In the genomic region with DNA sequence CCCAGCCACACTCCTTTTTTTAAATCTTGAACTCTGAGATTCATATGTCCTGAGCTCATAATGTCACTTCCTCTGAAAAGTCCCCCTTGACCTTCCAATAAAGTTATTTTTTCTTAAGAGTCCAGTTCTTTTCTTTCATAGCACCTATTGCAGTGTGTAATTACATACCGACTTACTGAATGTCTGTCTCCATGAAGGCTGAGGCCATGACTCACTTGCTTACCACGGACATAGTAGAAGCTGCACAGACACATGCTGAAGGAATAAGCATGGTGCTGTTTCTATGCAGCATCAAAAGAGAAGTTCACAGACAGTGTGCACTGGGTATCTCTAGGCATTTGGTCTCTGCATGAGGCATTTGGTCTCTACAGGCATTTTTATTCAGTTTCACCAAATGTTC, we compare ENCODE assay signal across 13 cellular contexts.
A peak's percentile ranks its signal among the peaks of the same experiment; 100 is the strongest.
DNase-seq lines count a peak whose midpoint lies in the region; ATAC-seq and TF ChIP-seq lines count a peak whose summit lies in the region.
"Had no signal": no experiment of that assay in that cellular context is flagged by ENCODE, and none has a peak within 500 bp of the region (broad histone marks: within the 10 kb centered on the region; RNA-seq: fewer than 3 reads in every experiment).

No MANE protein-coding gene starts in this region.

- H3K4me3 Mint-ChIP-seq in activated T-cell treated with anti-CD3 and anti-CD28 coated beads, Interleukin-2, amount 50 U/mL, for 72 hours = no peak overlapping the region
- H3K4me3 Mint-ChIP-seq: neural crest cell; T-helper 1 cell treated with Interleukin-12 subunit alpha and Interleukin-12 subunit beta and Interleukin-4 antibody, amounts not matched to agents 30 μg/mL and 1 μg/mL, for 36 hours had no signal

- no peaks in the 10 kb centered on the region for H3K9me3 Mint-ChIP-seq in activated T-cell treated with anti-CD3 and anti-CD28 coated beads, Interleukin-2, amount 50 U/mL, for 72 hours
- H3K9me3 Mint-ChIP-seq: neural crest cell; T-helper 1 cell treated with Interleukin-12 subunit alpha and Interleukin-12 subunit beta and Interleukin-4 antibody, amounts not matched to agents 30 μg/mL and 1 μg/mL, for 36 hours had no signal

- H3K27me3 Mint-ChIP-seq in activated T-cell treated with anti-CD3 and anti-CD28 coated beads, Interleukin-2, amount 50 U/mL, for 72 hours (ENCODE audit: low read depth) = no peaks in the 10 kb centered on the region

- no peak for TF ChIP-seq CTCF in omental fat pad (IDR thresholded peaks at IDR 0.05)

- no peak overlapping the region for H3K27ac Mint-ChIP-seq in activated T-cell treated with anti-CD3 and anti-CD28 coated beads, Interleukin-2, amount 50 U/mL, for 72 hours
- H3K27ac Mint-ChIP-seq: T-helper 1 cell treated with Interleukin-12 subunit alpha and Interleukin-12 subunit beta and Interleukin-4 antibody, amounts not matched to agents 30 μg/mL and 1 μg/mL, for 36 hours had no signal

- no peaks in the 10 kb centered on the region for H3K36me3 Mint-ChIP-seq in activated T-cell treated with anti-CD3 and anti-CD28 coated beads, Interleukin-2, amount 50 U/mL, for 72 hours (ENCODE audit: insufficient read depth in 2 of 2)

- H3K4me1 Mint-ChIP-seq in activated T-cell treated with anti-CD3 and anti-CD28 coated beads, Interleukin-2, amount 50 U/mL, for 72 hours (ENCODE audit: low read depth) = peaks cover 23% of the 10 kb centered on the region

- peak; percentile 35 to 49 for ATAC-seq in activated T-cell treated with anti-CD3 and anti-CD28 coated beads, Interleukin-2, amount 50 U/mL, for 72 hours (replicated peaks in 1 of 2)
- ATAC-seq in stimulated activated naive CD8-positive, alpha-beta T cell treated with anti-CD3 and anti-CD28 coated beads, Interleukin-15, Interleukin-2, amounts not matched to agents 100 U/mL and 50 U/mL, for 24 hours = peak; percentile 53
- no peak for ATAC-seq in omental fat pad (ENCODE audit: low FRiP score)
- no peak for ATAC-seq in GM19455 (IDR thresholded peaks at IDR 0.05; ENCODE audit: unreplicated experiment)

- DNase-seq in activated T-cell treated with anti-CD3 and anti-CD28 coated beads, Interleukin-2, amount 50 U/mL, for 72 hours = no peak
- DNase-seq in activated T-cell treated with anti-CD3 and anti-CD28 coated beads, Interleukin-2, amount 50 U/mL, for 48 hours = no peak
- DNase-seq in RPMI7951 (ENCODE audit: low read depth) (peak; percentile 78), fibroblast of peridontal ligament (ENCODE audit: extremely low read depth) (peak; percentile 71), omental fat pad (ENCODE audit: low spot score) (no peak), RPMI8226 (no peak)
- no peak for DNase-seq in stimulated activated naive CD8-positive, alpha-beta T cell treated with anti-CD3 and anti-CD28 coated beads, Interleukin-15, Interleukin-2, amounts not matched to agents 100 U/mL and 50 U/mL, for 24 hours
- DNase-seq: activated CD8-positive, alpha-beta memory T cell treated with anti-CD3 and anti-CD28 coated beads, Interleukin-2, amount 50 U/mL, for 48 hours; caudate nucleus; NCI-H69 had no signal

Comparison
In these comparisons a context has a peak if more than half of its experiments do, and no peak if none do; other contexts are left out.
1. ATAC-seq: peak in activated T-cell treated with anti-CD3 and anti-CD28 coated beads, Interleukin-2, amount 50 U/mL, for 72 hours (2 of 2) and stimulated activated naive CD8-positive, alpha-beta T cell treated with anti-CD3 and anti-CD28 coated beads, Interleukin-15, Interleukin-2, amounts not matched to agents 100 U/mL and 50 U/mL, for 24 hours (single experiment); none in omental fat pad (single experiment) and GM19455 (single experiment).
2. DNase-seq: peak in RPMI7951 (single experiment) and fibroblast of peridontal ligament (single experiment); none in activated T-cell treated with anti-CD3 and anti-CD28 coated beads, Interleukin-2, amount 50 U/mL, for 72 hours (0 of 2), activated T-cell treated with anti-CD3 and anti-CD28 coated beads, Interleukin-2, amount 50 U/mL, for 48 hours (0 of 2), stimulated activated naive CD8-positive, alpha-beta T cell treated with anti-CD3 and anti-CD28 coated beads, Interleukin-15, Interleukin-2, amounts not matched to agents 100 U/mL and 50 U/mL, for 24 hours (single experiment), omental fat pad (single experiment) and RPMI8226 (single experiment).